ENCODE assay signal across 20 cellular contexts in the genomic region with DNA sequence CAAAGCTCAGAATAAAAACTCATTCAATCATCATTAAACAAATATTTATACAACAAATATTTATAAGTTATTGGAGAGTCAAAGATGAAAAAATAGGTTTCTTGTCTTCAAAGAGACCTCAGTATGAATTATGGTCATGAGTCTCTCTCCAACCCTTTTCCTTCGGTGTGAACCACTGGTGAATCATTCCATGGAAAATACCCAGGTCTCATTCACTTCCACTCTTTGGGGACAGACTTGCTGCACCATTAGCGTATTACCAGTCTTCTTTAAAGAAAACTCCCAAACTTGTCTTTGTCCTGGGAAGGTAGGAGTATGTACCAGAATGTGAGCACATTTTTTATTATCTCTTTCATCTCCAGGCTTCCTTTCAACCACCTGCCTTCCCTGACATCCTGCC.
DNase-seq lines count a peak whose midpoint lies in the region; ATAC-seq and TF ChIP-seq lines count a peak whose summit lies in the region.
"Had no signal": no experiment of that assay in that cellular context is flagged by ENCODE, and none has a peak within 500 bp of the region (broad histone marks: within the 10 kb centered on the region; RNA-seq: fewer than 3 reads in every experiment).

No MANE protein-coding gene starts in this region.

- H3K27ac ChIP-seq in ACC112 (ENCODE audit: low read depth, low read length) (peak overlapping the region; percentile 85), IMR-90 (ENCODE audit: insufficient read depth, low read length) (no peak overlapping the region), mammary epithelial cell (ENCODE audit: insufficient read depth, low read depth, low read length) (no peak overlapping the region), WERI-Rb-1 (no peak overlapping the region)
- H3K27ac ChIP-seq: esophagus squamous epithelium had no signal

- no peak overlapping the region for H2AK9ac ChIP-seq in IMR-90 (replicated peaks; ENCODE audit: low read depth, low read length, poor library complexity)

- DNase-seq in IMR-90: peak; percentile 64
- DNase-seq in mammary epithelial cell: peak; percentile 82
- DNase-seq in myocyte (ENCODE audit: low read depth): peak; percentile 20
- no peak for DNase-seq in WERI-Rb-1
- DNase-seq: activated CD4-positive, alpha-beta T cell treated with anti-CD3 and anti-CD28 coated beads for 4 hours; activated naive CD8-positive, alpha-beta T cell treated with anti-CD3 and anti-CD28 coated beads, Interleukin-2, amount 50 U/mL, for 24 hours; CD4-positive, alpha-beta memory T cell; DND-41; esophagus squamous epithelium; KBM-7; left cardiac atrium; NCI-H1092; NCI-H69; stimulated activated CD4-positive, alpha-beta T cell treated with anti-CD3 and anti-CD28 coated beads, Interleukin-12 subunit alpha, Interleukin-12 subunit beta, amount 100 ng/mL, for 4 hours; T1000 had no signal

- in situ Hi-C loops in IMR-90 (cut with MboI; ENCODE audit: low sequenced_read_pairs) (no loop called here), mammary epithelial cell (cut with MboI; ENCODE audit: low sequenced_read_pairs in 2 of 2) (no loop called here)

- peak overlapping the region; percentile 22; the same call in 1 of the 2 replicates for H2BK20ac ChIP-seq in IMR-90 (ENCODE audit: low read depth, low read length)

- H3K14ac ChIP-seq in IMR-90 (replicated peaks; ENCODE audit: low read depth, low read length): peak overlapping the region; percentile 25

- no peak overlapping the region for H4K8ac ChIP-seq in IMR-90 (ENCODE audit: low read depth in 2 of 2, low read length in 2 of 2)

- ATAC-seq in IMR-90 (ENCODE audit: low read depth) (no peak), GM21526 (IDR thresholded peaks at IDR 0.05; ENCODE audit: low FRiP score, unreplicated experiment) (no peak), HG02852 (IDR thresholded peaks at IDR 0.05; ENCODE audit: unreplicated experiment) (no peak), GM18870 (IDR thresholded peaks at IDR 0.05; ENCODE audit: unreplicated experiment) (no peak)
- ATAC-seq: activated naive CD8-positive, alpha-beta T cell treated with anti-CD3 and anti-CD28 coated beads, Interleukin-2, amount 50 U/mL, for 24 hours had no signal

- no peak for TF ChIP-seq CTCF in IMR-90 (conservative IDR thresholded peaks at IDR 0.05; ENCODE audit: low read depth, low read length)
- TF ChIP-seq CTCF in mammary epithelial cell (conservative IDR thresholded peaks at IDR 0.05 in 1 of 2, IDR thresholded peaks at IDR 0.05 in 1 of 2; ENCODE audit: extremely low read depth in 1 of 2, insufficient read depth in 1 of 2, low read depth in 1 of 2, low read length in 2 of 2): no peak
- TF ChIP-seq CTCF in WERI-Rb-1 (IDR thresholded peaks at IDR 0.05; ENCODE audit: low read depth, low read length): no peak

- H3K27me3 ChIP-seq in ACC112 (ENCODE audit: insufficient read depth, low read length) (no peaks in the 10 kb centered on the region), IMR-90 (ENCODE audit: control insufficient read depth, insufficient read depth, low read length) (no peaks in the 10 kb centered on the region), mammary epithelial cell (ENCODE audit: insufficient read depth, low read length) (no peaks in the 10 kb centered on the region), WERI-Rb-1 (ENCODE audit: insufficient read depth, low read depth, severe bottlenecking) (no peaks in the 10 kb centered on the region)
- H3K27me3 ChIP-seq: esophagus squamous epithelium had no signal

- POLR2A ChIA-PET in IMR-90 (lab: Charles Lee; ENCODE audit: unreplicated experiment): interaction anchor here (0.6 kb wide), 1 partner anchor 155 kb away, joined by 4 read pairs; no protein-coding TSS in a partner anchor

- no peak overlapping the region for H3K56ac ChIP-seq in IMR-90 (ENCODE audit: extremely low read depth, insufficient read depth, low read length)

- H3K4me1 ChIP-seq in ACC112 (ENCODE audit: control insufficient read depth, insufficient read depth, low read length, unreplicated experiment): peaks cover 48% of the 10 kb centered on the region
- H3K4me1 ChIP-seq in IMR-90 (ENCODE audit: control insufficient read depth, insufficient read depth, low read length): peaks cover 11% of the 10 kb centered on the region
- H3K4me1 ChIP-seq in mammary epithelial cell (ENCODE audit: insufficient read depth, low read length): peaks cover 44% of the 10 kb centered on the region
- H3K4me1 ChIP-seq: HAP-1 had no signal

- dilution Hi-C loops in IMR-90 (cut with HindIII; ENCODE audit: low sequenced_read_pairs, unreplicated experiment) (no loop called here), mammary epithelial cell (cut with HindIII; ENCODE audit: low sequenced_read_pairs) (no loop called here)

- H2AFZ ChIP-seq in ACC112 (ENCODE audit: low read length, unreplicated experiment) (peak overlapping the region; percentile 27), IMR-90 (replicated peaks; ENCODE audit: low read length, poor library complexity) (no peak overlapping the region), mammary epithelial cell (ENCODE audit: low read depth, low read length) (no peak overlapping the region)

- H3K79me2 ChIP-seq in ACC112 (ENCODE audit: control insufficient read depth, insufficient read depth, low read length, unreplicated experiment) (no peaks in the 10 kb centered on the region), mammary epithelial cell (ENCODE audit: insufficient read depth, low read length) (no peaks in the 10 kb centered on the region)

- H2AK5ac ChIP-seq in IMR-90 (ENCODE audit: low read depth, low read length): 0 out of 2 replicates have a peak overlapping the region, but pooled peaks have one; percentile 2

- no peak overlapping the region for H2BK5ac ChIP-seq in IMR-90 (ENCODE audit: low read depth, low read length, poor library complexity, severe bottlenecking)

- WGBS in IMR-90 (ENCODE audit: extremely low coverage in 2 of 2, insufficient read length in 1 of 2), 2 experiments: no CpG with 5 or more reads among the region's 2 CpGs
- WGBS in mammary epithelial cell (ENCODE audit: low coverage, missing lambda C conversion rate): 11% methylated on average over 2 of the region's 2 CpGs

- H3K36me3 ChIP-seq in ACC112 (ENCODE audit: insufficient read depth, low read length) (peaks cover 4% of the 10 kb centered on the region), IMR-90 (ENCODE audit: control insufficient read depth, insufficient read depth, low read length) (no peaks in the 10 kb centered on the region), mammary epithelial cell (ENCODE audit: insufficient read depth, low read length) (no peaks in the 10 kb centered on the region), WERI-Rb-1 (no peaks in the 10 kb centered on the region)
- H3K36me3 ChIP-seq: esophagus squamous epithelium, HAP-1 had no signal

- BruUV-seq in IMR-90 (replicated peaks; lab: Mats Ljungman, UMichigan) (no TSS peak), mammary epithelial cell (replicated peaks; lab: Mats Ljungman, UMichigan) (no TSS peak)

- no peak overlapping the region for H4K91ac ChIP-seq in IMR-90 (ENCODE audit: insufficient read depth, low read depth, low read length)

- no peaks in the 10 kb centered on the region for H3K79me1 ChIP-seq in IMR-90 (ENCODE audit: low read depth in 1 of 2, low read length in 2 of 2)

- no peak overlapping the region for H3K4ac ChIP-seq in IMR-90 (ENCODE audit: low read depth, low read length)

- H3K9me1 ChIP-seq in IMR-90 (ENCODE audit: insufficient read depth, low read length): no peaks in the 10 kb centered on the region

- CTCF ChIA-PET in IMR-90 (lab: Yijun Ruan, JAX): interaction anchor here (1.0 to 1.3 kb wide), 2 partner anchors 10 to 40 kb away, joined by 3 read pairs; no protein-coding TSS in a partner anchor
- CTCF ChIA-PET in mammary epithelial cell (lab: Charles Lee; ENCODE audit: low non-redundant PET): no interaction called here

- no peak for TF ChIP-seq RAD21 in IMR-90 (IDR thresholded peaks at IDR 0.05; ENCODE audit: low read length)

- H4K20me1 ChIP-seq in IMR-90 (ENCODE audit: insufficient read depth, low read length) (no peaks in the 10 kb centered on the region), mammary epithelial cell (ENCODE audit: insufficient read depth, low read length) (no peaks in the 10 kb centered on the region)

- no peak overlapping the region for H2BK120ac ChIP-seq in IMR-90 (ENCODE audit: low read depth, low read length)

- H3K4me2 ChIP-seq in IMR-90 (ENCODE audit: low read depth, low read length): no peak overlapping the region
- no peak overlapping the region for H3K4me2 ChIP-seq in mammary epithelial cell (ENCODE audit: insufficient read depth, low read depth, low read length)

- peak overlapping the region; percentile 49; the same call in 1 of the 2 replicates for H3K18ac ChIP-seq in IMR-90 (ENCODE audit: low read depth, low read length)

- intact Hi-C loops in IMR-90 (cut with micrococcal nuclease) (no loop called here), mammary epithelial cell (cut with micrococcal nuclease) (no loop called here)

- no peak overlapping the region for H3K9ac ChIP-seq in IMR-90 (ENCODE audit: low read depth, low read length)
- no peak overlapping the region for H3K9ac ChIP-seq in mammary epithelial cell (ENCODE audit: insufficient read depth, low read length)

- H4K5ac ChIP-seq in IMR-90 (ENCODE audit: low read depth, low read length): no peak overlapping the region

- 0 out of 3 replicates have a peak overlapping the region, but pooled peaks have one; percentile 33 for H2BK15ac ChIP-seq in IMR-90 (ENCODE audit: low read depth, low read length)

- H3K9me3 ChIP-seq in IMR-90 (ENCODE audit: control insufficient read depth, insufficient read depth, low read length): no peaks in the 10 kb centered on the region; the same call in 1 of the 2 replicates
- no peaks in the 10 kb centered on the region for H3K9me3 ChIP-seq in mammary epithelial cell (replicated peaks; ENCODE audit: insufficient read depth, low read length)
- H3K9me3 ChIP-seq in WERI-Rb-1 (ENCODE audit: severe bottlenecking): no peaks in the 10 kb centered on the region
- H3K9me3 ChIP-seq: HAP-1 had no signal

- peak overlapping the region; percentile 7; the same call in 1 of the 2 replicates for H3K23ac ChIP-seq in IMR-90 (ENCODE audit: low read depth, low read length)

- no peak for TF ChIP-seq POLR2A in IMR-90 (IDR thresholded peaks at IDR 0.05; ENCODE audit: low read depth, low read length)

- peak overlapping the region; percentile 27; the same call in 1 of the 2 replicates for H3K4me3 ChIP-seq in ACC112 (ENCODE audit: low read depth, low read length)
- H3K4me3 ChIP-seq in IMR-90 (ENCODE audit: insufficient read depth, low read depth, low read length): no peak overlapping the region
- no peak overlapping the region for H3K4me3 ChIP-seq in mammary epithelial cell (replicated peaks in 1 of 3; ENCODE audit: insufficient read depth in 1 of 3, low read depth in 2 of 3, low read length in 3 of 3)
- no peak overlapping the region for H3K4me3 ChIP-seq in WERI-Rb-1 (ENCODE audit: low read depth, low read length)
- H3K4me3 ChIP-seq: esophagus squamous epithelium, HAP-1 had no signal

TF ChIP-seq in IMR-90, 13 proteins besides CTCF, POLR2A, EP300 and RAD21 (continues in another document):
- no peak for TF ChIP-seq RFX5 (IDR thresholded peaks at IDR 0.05; ENCODE audit: low read depth, low read length)
